Comparison of ENCODE assay signal across 21 cellular contexts in genomic region chr6:104951677-104952076, GRCh38. TPM values are rescaled to one million over a fixed set of nuclear protein-coding genes. Genes with fewer than 3 reads are reported as not detected.
DNase-seq lines count a peak whose midpoint lies in the region; TF ChIP-seq lines count a peak whose summit lies in the region.
"Had no signal": no experiment of that assay in that cellular context is flagged by ENCODE, and none has a peak within 500 bp of the region (broad histone marks: within the 10 kb centered on the region; RNA-seq: fewer than 3 reads in every experiment).

No MANE protein-coding gene starts in this region.

- peaks cover 2% of the 10 kb centered on the region for H3K79me1 ChIP-seq in neuronal stem cell (ENCODE audit: low read depth, low read length)

- H2BK15ac ChIP-seq in neuronal stem cell (ENCODE audit: low read length) = no peak overlapping the region

- H3K14ac ChIP-seq in neuronal stem cell (ENCODE audit: low read length) = no peak overlapping the region

- H4K91ac ChIP-seq in neuronal stem cell (ENCODE audit: low read depth, low read length, poor library complexity) = no peak overlapping the region

- H2BK5ac ChIP-seq in neuronal stem cell (ENCODE audit: low read length) = no peak overlapping the region

- peaks cover 57% of the 10 kb centered on the region for H3K4me1 ChIP-seq in HUES48 (ENCODE audit: control insufficient read depth, insufficient read depth, low read length)
- peaks cover 1 to 23% of the 10 kb centered on the region in 2 donors for H3K4me1 ChIP-seq in neuronal stem cell (ENCODE audit: control insufficient read depth in 2 of 2, insufficient read depth in 1 of 2, low read depth in 1 of 2, low read length in 2 of 2)
- H3K4me1 ChIP-seq: BLaER1 treated with 17β-estradiol and CSF1 and Interleukin-3, amounts not matched to agents 10 nM and 100 nM had no signal

- H3K4ac ChIP-seq in neuronal stem cell (ENCODE audit: low read length) = no peak overlapping the region

- H3K27me3 ChIP-seq in HUES48 (ENCODE audit: control insufficient read depth, insufficient read depth, low read length) (no peaks in the 10 kb centered on the region), neuronal stem cell (ENCODE audit: control insufficient read depth in 3 of 3, insufficient read depth in 3 of 3, low read depth in 1 of 3, low read length in 3 of 3) (no peaks in the 10 kb centered on the region)

- H2BK12ac ChIP-seq in neuronal stem cell (ENCODE audit: low read length) = no peak overlapping the region

- H2BK120ac ChIP-seq in neuronal stem cell (ENCODE audit: low read depth, low read length) = no peak overlapping the region

- no CpG with 5 or more reads among the region's 1 CpG for WGBS in neuronal stem cell (ENCODE audit: extremely low coverage in 2 of 2, insufficient read length in 2 of 2, insufficient replicate concordance in 1 of 2), 2 donors

- no peak overlapping the region for H3K23ac ChIP-seq in neuronal stem cell (ENCODE audit: low read depth, low read length, poor library complexity)

- TF ChIP-seq CTCF in glutamatergic neuron (IDR thresholded peaks at IDR 0.05; ENCODE audit: partially characterized antibody, unreplicated experiment) = no peak

- H3K18ac ChIP-seq in neuronal stem cell (ENCODE audit: low read length) = no peak overlapping the region

- H3K4me1 Mint-ChIP-seq in glutamatergic neuron (ENCODE audit: low read depth, unreplicated experiment) = peaks cover 35% of the 10 kb centered on the region

- no peaks in the 10 kb centered on the region for H3K36me3 ChIP-seq in HUES48 (ENCODE audit: control insufficient read depth, insufficient read depth, low read length)
- no peaks in the 10 kb centered on the region for H3K36me3 ChIP-seq in neuronal stem cell (replicated peaks in 1 of 2; ENCODE audit: control insufficient read depth in 2 of 2, insufficient read depth in 2 of 2, low read length in 2 of 2)
- H3K36me3 ChIP-seq: BLaER1 treated with 17β-estradiol and CSF1 and Interleukin-3, amounts not matched to agents 10 nM and 100 nM; MG63 had no signal

- no peak overlapping the region for H2AK5ac ChIP-seq in neuronal stem cell (ENCODE audit: low read depth, low read length)

- DNase-seq in OCI-M1 (lab: John Stamatoyannopoulos, UW) (peak; percentile 69), glutamatergic neuron (no peak), neuronal stem cell (ENCODE audit: low spot score) (no peak), NCI-H1417 (lab: John Stamatoyannopoulos, UW) (no peak), NCI-H1105 (lab: John Stamatoyannopoulos, UW) (no peak), NCI-H187 treated with DMSO at 0.1 percent for 48 hours (lab: John Stamatoyannopoulos, UW) (no peak), NK-92 (lab: John Stamatoyannopoulos, UW; ENCODE audit: unreplicated experiment) (no peak)
- DNase-seq: Calu3; CD8-positive, alpha-beta T cell; EL; H7; KBM-7; MG63; NCI-H1048; NCI-H748 treated with DMSO at 0.1 percent for 48 hours; RPMI8226 had no signal

- no peak overlapping the region; the same call in 1 of the 2 replicates for H3K4me3 ChIP-seq in HUES48 (ENCODE audit: low read depth, low read length)
- H3K4me3 ChIP-seq in neuronal stem cell (ENCODE audit: low read length in 2 of 2) = no peak overlapping the region
- H3K4me3 ChIP-seq: BLaER1 treated with 17β-estradiol and CSF1 and Interleukin-3, amounts not matched to agents 10 nM and 100 nM; MG63 had no signal

- peaks cover 14% of the 10 kb centered on the region for H3K9me3 Mint-ChIP-seq in glutamatergic neuron (ENCODE audit: unreplicated experiment)

- H3K27ac ChIP-seq in HUES48 (ENCODE audit: low read depth, low read length) = peak overlapping the region; percentile 100
- peak overlapping the region; percentile 59 for H3K27ac ChIP-seq in neuronal stem cell (replicated peaks; ENCODE audit: low read length)
- H3K27ac ChIP-seq: BLaER1 treated with 17β-estradiol and CSF1 and Interleukin-3, amounts not matched to agents 10 nM and 100 nM; HL-60 had no signal

- H2AFZ ChIP-seq in neuronal stem cell (ENCODE audit: low read length) = peak overlapping the region; percentile 62

- no peak overlapping the region for H3K4me2 ChIP-seq in neuronal stem cell (ENCODE audit: insufficient read depth, low read length, poor library complexity, severe bottlenecking)
- H3K4me2 ChIP-seq: BLaER1 treated with 17β-estradiol and CSF1 and Interleukin-3, amounts not matched to agents 10 nM and 100 nM had no signal

- H3K9ac ChIP-seq in HUES48 (ENCODE audit: low read depth, low read length) (no peak overlapping the region), neuronal stem cell (ENCODE audit: low read depth, low read length, poor library complexity) (no peak overlapping the region)
- H3K9ac ChIP-seq: BLaER1 treated with 17β-estradiol and CSF1 and Interleukin-3, amounts not matched to agents 10 nM and 100 nM had no signal

- H3K36me3 Mint-ChIP-seq in glutamatergic neuron (ENCODE audit: unreplicated experiment) = no peaks in the 10 kb centered on the region
- H3K36me3 Mint-ChIP-seq: CD8-positive, alpha-beta T cell had no signal

- H3K9me3 ChIP-seq in HUES48 (ENCODE audit: control insufficient read depth, insufficient read depth, low read length) (no peaks in the 10 kb centered on the region), neuronal stem cell (replicated peaks in 1 of 2; ENCODE audit: control insufficient read depth in 2 of 2, insufficient read depth in 1 of 2, low read depth in 1 of 2, low read length in 2 of 2) (no peaks in the 10 kb centered on the region)
- H3K9me3 ChIP-seq: MG63 had no signal

- peak overlapping the region; percentile 2 for H3K27ac Mint-ChIP-seq in glutamatergic neuron (ENCODE audit: unreplicated experiment)
- H3K27ac Mint-ChIP-seq: CD8-positive, alpha-beta T cell had no signal

- peak overlapping the region; percentile 39 for H3K4me3 Mint-ChIP-seq in glutamatergic neuron (ENCODE audit: unreplicated experiment)
- H3K4me3 Mint-ChIP-seq: CD8-positive, alpha-beta T cell had no signal

- H3K27me3 Mint-ChIP-seq in glutamatergic neuron (ENCODE audit: unreplicated experiment) = peaks cover 7% of the 10 kb centered on the region

- H4K8ac ChIP-seq in neuronal stem cell (ENCODE audit: low read depth, low read length) = no peak overlapping the region

RNA-seq across cellular contexts. Expression of gene LIN28B, which starts 5.2 kb away (rescaled TPM):
- 105 TPM for total RNA-seq in glutamatergic neuron (ENCODE audit: unreplicated experiment)
- 84.6 TPM for polyA plus RNA-seq in neuronal stem cell (2013, experiment 1 of 2)
- 86.2 TPM for polyA plus RNA-seq in neuronal stem cell (2013, experiment 2 of 2)
- total RNA-seq: Calu3; CD8-positive, alpha-beta T cell; NCI-H460; T-helper 1 cell treated with Interleukin-12 subunit alpha and Interleukin-12 subunit beta and Interleukin-4 antibody, amounts not matched to agents 30 ng/mL and 1 ng/mL, for 36 hours had no signal
